21 cellular contexts compared by ENCODE assay signal in genomic region chr2:71896385-71897144, GRCh38.
DNase-seq lines count a peak whose midpoint lies in the region; ATAC-seq and TF ChIP-seq lines count a peak whose summit lies in the region.
"Had no signal": no experiment of that assay in that cellular context is flagged by ENCODE, and none has a peak within 500 bp of the region (broad histone marks: within the 10 kb centered on the region; RNA-seq: fewer than 3 reads in every experiment).

No MANE protein-coding gene starts in this region.

- DNase-seq in H7: peak; percentile 3
- peak; percentile 67 for DNase-seq in RPMI7951 (ENCODE audit: low read depth)
- peak; percentile 14 for DNase-seq in lung (ENCODE audit: low spot score)
- no peak for DNase-seq in dedifferentiated amniotic fluid mesenchymal stem cell (ENCODE audit: extremely low spot score)
- DNase-seq: ACHN; activated CD4-positive, alpha-beta T cell treated with anti-CD3 and anti-CD28 coated beads, Interleukin-2, amount 10 ng/mL, durations not matched to agents 24 days and 14 days; activated naive CD8-positive, alpha-beta T cell treated with anti-CD3 and anti-CD28 coated beads, Interleukin-2, amount 10 ng/mL, durations not matched to agents 7 days and 5 days; central memory CD4-positive, alpha-beta T cell; kidney glomerular epithelial cell; NCI-H1417 treated with DMSO at 0.1 percent for 48 hours; NCI-H82; OCI-M1; stimulated activated CD4-positive, alpha-beta T cell treated with anti-CD3 and anti-CD28 coated beads, Interleukin-4, amount 100 ng/mL, for 1 hour; stimulated activated naive CD4-positive, alpha-beta T cell treated with Interleukin-2 at 50 U/mL for 16 hours; testis had no signal

- 71 to 74% methylated on average over 9 of the region's 9 CpGs for WGBS in lung, 2 donors

- H3K27ac ChIP-seq in BLaER1: no peak overlapping the region
- no peak overlapping the region for H3K27ac ChIP-seq in lung (ENCODE audit: low read depth in 1 of 2, low read length in 1 of 2)
- H3K27ac ChIP-seq: epithelial cell of prostate, testis, VCaP had no signal

- no peaks in the 10 kb centered on the region for H4K20me1 ChIP-seq in BLaER1

- H3K4me1 ChIP-seq in BLaER1 (peaks cover 13% of the 10 kb centered on the region), lung (ENCODE audit: control insufficient read depth in 2 of 2, insufficient read depth in 2 of 2, low read length in 2 of 2) (no peaks in the 10 kb centered on the region)

- peak overlapping the region; percentile 42 for H3K4me2 ChIP-seq in BLaER1

- H3K9me3 ChIP-seq in BLaER1 (no peaks in the 10 kb centered on the region), lung (ENCODE audit: control insufficient read depth in 2 of 2, insufficient read depth in 1 of 2, low read length in 1 of 2) (peaks cover 0 to 3% of the 10 kb centered on the region in 2 donors)
- H3K9me3 ChIP-seq: testis had no signal

- H3K27me3 ChIP-seq in BLaER1 (no peaks in the 10 kb centered on the region), H7 (ENCODE audit: control insufficient read depth, insufficient read depth, low read length) (no peaks in the 10 kb centered on the region), lung (ENCODE audit: control insufficient read depth, insufficient read depth) (no peaks in the 10 kb centered on the region)
- H3K27me3 ChIP-seq: testis had no signal

- no peak for TF ChIP-seq CTCF in lung (IDR thresholded peaks at IDR 0.05; ENCODE audit: control extremely low read depth, extremely low read depth)

- H3K4me3 ChIP-seq in BLaER1 (no peak overlapping the region), H7 (ENCODE audit: insufficient read depth, low read depth, low read length) (no peak overlapping the region), lung (no peak overlapping the region)
- H3K4me3 ChIP-seq: testis had no signal

- no peaks in the 10 kb centered on the region for H3K36me3 ChIP-seq in BLaER1
- no peaks in the 10 kb centered on the region for H3K36me3 ChIP-seq in H7 (replicated peaks; ENCODE audit: control insufficient read depth, insufficient read depth, low read length)
- H3K36me3 ChIP-seq in lung (ENCODE audit: control insufficient read depth in 2 of 2, insufficient read depth in 2 of 2, low read length in 2 of 2): no peaks in the 10 kb centered on the region

- no peak overlapping the region for H3K9ac ChIP-seq in BLaER1

- ATAC-seq in lung (ENCODE audit: insufficient read depth, low FRiP score): no peak
- no peak for ATAC-seq in HG02642 (IDR thresholded peaks at IDR 0.05; ENCODE audit: poor library complexity, unreplicated experiment)
- ATAC-seq in GM19395 (IDR thresholded peaks at IDR 0.05; ENCODE audit: unreplicated experiment): no peak
- no peak for ATAC-seq in GM18517 (IDR thresholded peaks at IDR 0.05; ENCODE audit: unreplicated experiment)
